ENCODE assay signal across 10 cellular contexts in the genomic region with DNA sequence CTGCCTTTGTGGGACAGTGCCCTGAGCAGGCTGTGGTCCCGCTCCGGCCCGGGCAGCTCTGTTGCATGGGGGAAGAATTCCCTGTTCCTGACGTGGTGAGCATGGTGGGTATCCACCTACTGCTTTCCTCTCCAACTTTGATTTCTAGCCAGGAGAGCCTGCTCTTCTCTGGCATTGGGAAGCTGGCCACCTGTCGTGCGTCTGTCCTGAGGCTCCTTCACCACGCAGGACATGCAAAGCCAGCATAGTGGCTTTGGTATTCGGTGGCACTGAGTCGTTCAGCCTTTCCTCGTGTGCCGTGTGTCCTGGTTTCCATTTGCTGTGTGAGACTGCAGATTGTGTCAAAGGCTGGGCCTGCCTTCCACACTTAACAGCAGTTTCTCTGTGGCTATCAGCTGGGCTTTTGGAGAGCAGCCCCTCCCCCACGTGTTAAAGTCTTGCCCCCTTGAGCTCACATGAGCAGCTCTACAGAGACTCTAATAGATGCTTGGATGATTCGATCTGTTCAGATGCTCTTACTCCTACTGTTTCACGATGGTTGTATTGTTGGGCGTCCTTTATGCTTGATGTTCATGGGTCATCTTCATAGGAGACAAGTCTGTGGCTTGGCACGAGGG. TPM values are rescaled to one million over a fixed set of nuclear protein-coding genes. Genes with fewer than 3 reads are reported as not detected.
A peak's percentile ranks its signal among the peaks of the same experiment; 100 is the strongest.
DNase-seq lines count a peak whose midpoint lies in the region; ATAC-seq, FAIRE-seq and TF ChIP-seq lines count a peak whose summit lies in the region.
"Had no signal": no experiment of that assay in that cellular context is flagged by ENCODE, and none has a peak within 500 bp of the region (broad histone marks: within the 10 kb centered on the region; RNA-seq: fewer than 3 reads in every experiment).

No MANE protein-coding gene starts in this region.

- H3K4me1 ChIP-seq in naive thymus-derived CD4-positive, alpha-beta T cell (ENCODE audit: control insufficient read depth in 2 of 2, insufficient read depth in 2 of 2, low read length in 2 of 2) = peaks cover 61 to 65% of the 10 kb centered on the region in 2 donors
- no peaks in the 10 kb centered on the region for H3K4me1 ChIP-seq in pancreas

- H3K27me3 ChIP-seq in naive thymus-derived CD4-positive, alpha-beta T cell (ENCODE audit: control insufficient read depth in 2 of 2, insufficient read depth in 2 of 2, low read length in 2 of 2) = no peaks in the 10 kb centered on the region
- H3K27me3 ChIP-seq in pancreas = peaks cover 0 to 3% (median 0%) of the 10 kb centered on the region in 4 donors

- ATAC-seq in naive thymus-derived CD4-positive, alpha-beta T cell = no peak
- no peak for ATAC-seq in pancreas

- peaks cover 2% of the 10 kb centered on the region for H3K9me3 Mint-ChIP-seq in activated naive CD4-positive, alpha-beta T cell treated with anti-CD3 and anti-CD28 coated beads, Interleukin-2, amount 10 ng/mL, durations not matched to agents 7 days and 5 days
- H3K9me3 Mint-ChIP-seq in naive thymus-derived CD4-positive, alpha-beta T cell = no peaks in the 10 kb centered on the region

- POLR2A ChIA-PET in naive thymus-derived CD4-positive, alpha-beta T cell (lab: Charles Lee) = interaction anchor here (0.6 to 4.7 kb wide), 11 partner anchors 9 to 98 kb away, joined by 3 to 39 read pairs (median 7); no protein-coding TSS in a partner anchor

- peak overlapping the region; percentile 98 for H3K27ac Mint-ChIP-seq in activated naive CD4-positive, alpha-beta T cell treated with anti-CD3 and anti-CD28 coated beads, Interleukin-2, amount 10 ng/mL, durations not matched to agents 7 days and 5 days
- peak overlapping the region; percentile 96 to 100 (median 98) for H3K27ac Mint-ChIP-seq in naive thymus-derived CD4-positive, alpha-beta T cell

- H3K4me1 Mint-ChIP-seq in activated naive CD4-positive, alpha-beta T cell treated with anti-CD3 and anti-CD28 coated beads, Interleukin-2, amount 10 ng/mL, durations not matched to agents 7 days and 5 days = peaks cover 73% of the 10 kb centered on the region
- H3K4me1 Mint-ChIP-seq in naive thymus-derived CD4-positive, alpha-beta T cell = peaks cover 12 to 76% (median 66%) of the 10 kb centered on the region in 7 donors

- peak; percentile 7 for DNase-seq in stimulated activated CD4-positive, alpha-beta T cell treated with anti-CD3 and anti-CD28 coated beads, Interleukin-1b, Interleukin-23, amount 100 ng/mL, for 48 hours
- DNase-seq in stimulated activated CD4-positive, alpha-beta T cell treated with anti-CD3 and anti-CD28 coated beads, Interleukin-4, amount 100 ng/mL, for 1 hour = no peak
- peak; percentile 27 for DNase-seq in activated naive CD4-positive, alpha-beta T cell treated with anti-CD3 and anti-CD28 coated beads, Interleukin-2, amount 10 ng/mL, durations not matched to agents 7 days and 5 days
- DNase-seq in naive thymus-derived CD4-positive, alpha-beta T cell = no peak
- DNase-seq in GF-D8 (lab: John Stamatoyannopoulos, UW) = no peak
- no peak for DNase-seq in AG08396 (ENCODE audit: low spot score)
- no peak for DNase-seq in pancreas
- no peak for DNase-seq in NCI-H2227 (lab: John Stamatoyannopoulos, UW; ENCODE audit: unreplicated experiment)
- DNase-seq: Karpas-422 had no signal

- intact Hi-C loops in naive thymus-derived CD4-positive, alpha-beta T cell (cut with micrococcal nuclease) = loop anchor here in 1 of 2 donors (10.0 kb wide), 1 partner anchor 766 kb away; no protein-coding TSS in a partner anchor
- intact Hi-C loops in pancreas (cut with DNase I) = no loop called here

- TF ChIP-seq CTCF in pancreas (IDR thresholded peaks at IDR 0.05) = no peak

- no peaks in the 10 kb centered on the region for H3K27me3 Mint-ChIP-seq in activated naive CD4-positive, alpha-beta T cell treated with anti-CD3 and anti-CD28 coated beads, Interleukin-2, amount 10 ng/mL, durations not matched to agents 7 days and 5 days
- H3K27me3 Mint-ChIP-seq in naive thymus-derived CD4-positive, alpha-beta T cell = no peaks in the 10 kb centered on the region

- 74 to 83% methylated on average over 16 of the region's 16 CpGs for WGBS in pancreas, 2 donors

- peak overlapping the region; percentile 61 for H3K4me3 Mint-ChIP-seq in activated naive CD4-positive, alpha-beta T cell treated with anti-CD3 and anti-CD28 coated beads, Interleukin-2, amount 10 ng/mL, durations not matched to agents 7 days and 5 days
- peak overlapping the region; percentile 77 to 93 (median 87) for H3K4me3 Mint-ChIP-seq in naive thymus-derived CD4-positive, alpha-beta T cell

- no peak for FAIRE-seq in pancreas (lab: Jason Lieb, UNC)

- CTCF ChIA-PET in activated naive CD4-positive, alpha-beta T cell treated with anti-CD3 and anti-CD28 coated beads, Interleukin-2, amount 10 ng/mL, durations not matched to agents 7 days and 5 days (lab: Charles Lee) = interaction anchor here (0.9 to 2.8 kb wide), 7 partner anchors 9 to 113 kb away, joined by 3 to 12 read pairs (median 4); no protein-coding TSS in a partner anchor
- CTCF ChIA-PET in naive thymus-derived CD4-positive, alpha-beta T cell (lab: Charles Lee) = interaction anchor here (0.6 to 4.8 kb wide), 8 partner anchors 13 to 113 kb away, joined by 3 to 23 read pairs (median 6); no protein-coding TSS in a partner anchor

- peak overlapping the region; percentile 81 for H3K27ac ChIP-seq in naive thymus-derived CD4-positive, alpha-beta T cell (ENCODE audit: low read depth, low read length)
- no peak overlapping the region for H3K27ac ChIP-seq in pancreas
- H3K27ac ChIP-seq: C4-2B had no signal

- no peaks in the 10 kb centered on the region for H3K9me3 ChIP-seq in naive thymus-derived CD4-positive, alpha-beta T cell (ENCODE audit: control insufficient read depth in 2 of 3, low read length in 3 of 3)
- H3K9me3 ChIP-seq in pancreas = no peaks in the 10 kb centered on the region

- peak overlapping the region; percentile 57 for H3K4me3 ChIP-seq in naive thymus-derived CD4-positive, alpha-beta T cell (ENCODE audit: low read length)
- H3K4me3 ChIP-seq in pancreas = no peak overlapping the region

- H3K36me3 Mint-ChIP-seq in activated naive CD4-positive, alpha-beta T cell treated with anti-CD3 and anti-CD28 coated beads, Interleukin-2, amount 10 ng/mL, durations not matched to agents 7 days and 5 days = peaks cover 39% of the 10 kb centered on the region
- H3K36me3 Mint-ChIP-seq in naive thymus-derived CD4-positive, alpha-beta T cell = peaks cover 0 to 22% (median 0%) of the 10 kb centered on the region in 5 donors

- H3K36me3 ChIP-seq in naive thymus-derived CD4-positive, alpha-beta T cell (ENCODE audit: control insufficient read depth in 2 of 3, insufficient read depth in 3 of 3, low read length in 3 of 3) = no peaks in the 10 kb centered on the region
- H3K36me3 ChIP-seq in pancreas = no peaks in the 10 kb centered on the region

RNA-seq across cellular contexts. Expression of a gene that starts 46.4 kb away (rescaled TPM):
- under 1 TPM in 4 of 5 experiments, not detected in 1; 0.11 to 0.42 (median 0.20) TPM for total RNA-seq in naive thymus-derived CD4-positive, alpha-beta T cell
- polyA plus RNA-seq in naive thymus-derived CD4-positive, alpha-beta T cell = under 1 TPM in 1 of 2 donors, not detected in 1; 0.02 TPM
- total RNA-seq in pancreas = 1 to 10 TPM; 1.3 to 4.0 (median 2.4) TPM
- polyA plus RNA-seq in pancreas = 1 to 10 TPM in 1 of 2 donors, under 1 TPM in 1; 0.57 to 3.3 TPM

Comparison
In these comparisons a context has a peak if more than half of its experiments do, and no peak if none do; other contexts are left out.
1. DNase-seq: peak in stimulated activated CD4-positive, alpha-beta T cell treated with anti-CD3 and anti-CD28 coated beads, Interleukin-1b, Interleukin-23, amount 100 ng/mL, for 48 hours (single experiment) and activated naive CD4-positive, alpha-beta T cell treated with anti-CD3 and anti-CD28 coated beads, Interleukin-2, amount 10 ng/mL, durations not matched to agents 7 days and 5 days (single experiment); none in stimulated activated CD4-positive, alpha-beta T cell treated with anti-CD3 and anti-CD28 coated beads, Interleukin-4, amount 100 ng/mL, for 1 hour (single experiment), naive thymus-derived CD4-positive, alpha-beta T cell (0 of 9), GF-D8 (single experiment), AG08396 (single experiment), pancreas (0 of 6) and NCI-H2227 (single experiment).